In the genomic region with DNA sequence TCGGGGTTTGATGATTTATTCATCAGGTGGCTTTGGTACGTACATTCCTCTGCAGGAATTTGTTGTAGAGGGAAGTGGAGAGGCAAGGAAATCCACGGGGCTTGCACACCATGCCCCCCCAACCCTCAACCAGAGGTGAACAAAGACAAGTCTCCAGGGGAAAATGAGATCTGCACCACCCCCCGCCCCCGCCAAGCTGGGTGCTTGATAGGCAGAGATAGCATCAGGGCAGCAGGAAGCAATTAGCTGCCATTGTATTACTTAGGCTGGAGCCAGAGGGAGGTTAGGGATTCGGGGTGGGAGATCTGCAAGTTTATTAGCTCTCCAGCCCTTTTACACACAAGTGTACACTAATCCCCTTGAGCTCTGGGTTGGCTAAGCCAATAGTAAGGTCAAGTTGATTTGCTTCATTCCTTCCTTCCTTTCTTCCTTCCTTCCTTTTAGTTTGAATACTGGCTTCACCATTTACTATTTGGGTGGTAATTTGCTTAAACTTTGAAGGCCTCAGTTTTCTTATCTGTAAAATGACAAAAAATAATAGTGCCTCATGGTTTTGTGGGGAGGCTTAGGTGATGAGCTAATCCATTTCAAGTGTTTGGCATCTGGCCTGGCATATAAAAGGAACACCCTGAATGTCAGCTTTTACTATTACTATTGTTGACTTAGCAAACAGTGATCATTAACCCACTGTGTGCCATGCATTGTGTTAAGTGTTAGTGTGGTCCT, we compare ENCODE assay signal across 14 cellular contexts. TPM values are rescaled to one million over a fixed set of nuclear protein-coding genes. Genes with fewer than 3 reads are reported as not detected.
DNase-seq lines count a peak whose midpoint lies in the region; ATAC-seq, FAIRE-seq and TF ChIP-seq lines count a peak whose summit lies in the region.
"Had no signal": no experiment of that assay in that cellular context is flagged by ENCODE, and none has a peak within 500 bp of the region (broad histone marks: within the 10 kb centered on the region; RNA-seq: fewer than 3 reads in every experiment).

No MANE protein-coding gene starts in this region.

- H3K36me3 ChIP-seq in brain microvascular endothelial cell (replicated peaks): no peaks in the 10 kb centered on the region
- H3K36me3 ChIP-seq: Peyer's patch had no signal

- H3K4me3 ChIP-seq in brain microvascular endothelial cell (ENCODE audit: low read depth, low read length): no peak overlapping the region
- H3K4me3 ChIP-seq: Peyer's patch had no signal

- no peaks in the 10 kb centered on the region for H3K27me3 ChIP-seq in brain microvascular endothelial cell (replicated peaks)
- H3K27me3 ChIP-seq: Peyer's patch had no signal

- H3K27ac Mint-ChIP-seq in neural crest cell (ENCODE audit: unreplicated experiment): no peak overlapping the region
- H3K27ac Mint-ChIP-seq: dendritic cell treated with granulocyte-macrophage colony-stimulating factor and Interleukin-4, amounts not matched to agents 40 ng/mL and 50 ng/mL, for 4 days; stimulated activated memory B cell treated with anti-CD40 and anti-IgM and Interleukin-4, amounts not matched to agents 10 μg/mL and 1 μg/mL and 100 μg/mL, for 72 hours had no signal

- in situ Hi-C loops in brain microvascular endothelial cell (cut with HindIII; ENCODE audit: low pct_ligation_motif_present, low sequenced_read_pairs): no loop called here

- DNase-seq in ELF-1 (ENCODE audit: low read depth, low spot score) (peak; percentile 69), NCI-H2196 (lab: John Stamatoyannopoulos, UW; ENCODE audit: unreplicated experiment) (peak; percentile 58), brain microvascular endothelial cell (peak; percentile 44), neural crest cell (ENCODE audit: low read depth, low spot score) (no peak), HTR-8/SVneo (ENCODE audit: insufficient read length, low spot score) (no peak)
- no peak for DNase-seq in stimulated activated CD4-positive, alpha-beta T cell treated with anti-CD3 and anti-CD28 coated beads, Interleukin-1b, Interleukin-23, amount 100 ng/mL, for 48 hours
- DNase-seq in activated CD8-positive, alpha-beta memory T cell treated with anti-CD3 and anti-CD28 coated beads for 24 hours: no peak
- DNase-seq: activated CD4-positive, alpha-beta T cell treated with anti-CD3 and anti-CD28 coated beads for 1 hour; activated gamma-delta T cell treated with Interleukin-2 at 50 U/mL for 16 hours; hypothalamus; Peyer's patch had no signal

- no peak for ATAC-seq in HG03442 (IDR thresholded peaks at IDR 0.05; ENCODE audit: unreplicated experiment)
- ATAC-seq: stimulated activated memory B cell treated with anti-CD40 and anti-IgM and Interleukin-4, amounts not matched to agents 10 μg/mL and 1 μg/mL and 100 μg/mL, for 72 hours had no signal

- peak overlapping the region; percentile 13 for H3K4me3 Mint-ChIP-seq in neural crest cell
- H3K4me3 Mint-ChIP-seq: dendritic cell treated with granulocyte-macrophage colony-stimulating factor and Interleukin-4, amounts not matched to agents 40 ng/mL and 50 ng/mL, for 4 days; stimulated activated memory B cell treated with anti-CD40 and anti-IgM and Interleukin-4, amounts not matched to agents 10 μg/mL and 1 μg/mL and 100 μg/mL, for 72 hours had no signal

- H3K9me3 Mint-ChIP-seq in neural crest cell: no peaks in the 10 kb centered on the region
- H3K9me3 Mint-ChIP-seq: dendritic cell treated with granulocyte-macrophage colony-stimulating factor and Interleukin-4, amounts not matched to agents 40 ng/mL and 50 ng/mL, for 4 days; stimulated activated memory B cell treated with anti-CD40 and anti-IgM and Interleukin-4, amounts not matched to agents 10 μg/mL and 1 μg/mL and 100 μg/mL, for 72 hours had no signal

- no peaks in the 10 kb centered on the region for H3K27me3 Mint-ChIP-seq in neural crest cell (ENCODE audit: low read depth)

- no peak overlapping the region for H3K27ac ChIP-seq in brain microvascular endothelial cell
- H3K27ac ChIP-seq: Peyer's patch had no signal

- no peak for TF ChIP-seq CTCF in brain microvascular endothelial cell (IDR thresholded peaks at IDR 0.05; ENCODE audit: low read depth, low read length, missing control alignments)
- no peak for TF ChIP-seq CTCF in neural crest cell (conservative IDR thresholded peaks at IDR 0.05)

- peaks cover 64% of the 10 kb centered on the region for H3K4me1 Mint-ChIP-seq in neural crest cell

- peaks cover 4% of the 10 kb centered on the region for H3K36me3 Mint-ChIP-seq in neural crest cell (ENCODE audit: low read depth)
- H3K36me3 Mint-ChIP-seq: stimulated activated memory B cell treated with anti-CD40 and anti-IgM and Interleukin-4, amounts not matched to agents 10 μg/mL and 1 μg/mL and 100 μg/mL, for 72 hours had no signal

- FAIRE-seq in HTR-8/SVneo (lab: Jason Lieb, UNC): no peak

RNA-seq across cellular contexts. Expression of a gene that starts 34.1 kb away (rescaled TPM):
- total RNA-seq in neural crest cell: 42.1 and 44.2 TPM in 2 replicates

Comparison
In these comparisons a context has a peak if more than half of its experiments do, and no peak if none do; other contexts are left out.
1. DNase-seq: peak in ELF-1 (single experiment), NCI-H2196 (single experiment) and brain microvascular endothelial cell (single experiment); none in neural crest cell (single experiment), HTR-8/SVneo (single experiment), stimulated activated CD4-positive, alpha-beta T cell treated with anti-CD3 and anti-CD28 coated beads, Interleukin-1b, Interleukin-23, amount 100 ng/mL, for 48 hours (single experiment) and activated CD8-positive, alpha-beta memory T cell treated with anti-CD3 and anti-CD28 coated beads for 24 hours (single experiment).